Comparison of ENCODE assay signal across 8 cellular contexts in genomic region chr1:147225193-147225730, GRCh38. TPM values are rescaled to one million over a fixed set of nuclear protein-coding genes. Genes with fewer than 3 reads are reported as not detected.
A peak's percentile ranks its signal among the peaks of the same experiment; 100 is the strongest.
DNase-seq lines count a peak whose midpoint lies in the region; ATAC-seq and TF ChIP-seq lines count a peak whose summit lies in the region.

Gene FMO5 (minus strand): TSS chr1:147225339. CDS start chr1:147225029, 310 bp downstream.

- H3K27ac ChIP-seq in BLaER1 (peak within 1 kb of the TSS; percentile 71), body of pancreas (peak within 1 kb of the TSS; percentile 66 to 94 (median 89)), sigmoid colon (peak within 1 kb of the TSS; percentile 73 to 81 (median 78))

- peak in 4 of 7 experiments; percentile 36 to 56 (median 53) for TF ChIP-seq CTCF in body of pancreas (IDR thresholded peaks at IDR 0.05)
- peak; percentile 21 to 54 (median 36) for TF ChIP-seq CTCF in sigmoid colon (IDR thresholded peaks at IDR 0.05)

- H3K9me3 ChIP-seq in BLaER1 (no peaks in the 10 kb centered on the region; the same call in 1 of the 2 replicates), T-helper 17 cell (ENCODE audit: control insufficient read depth, low read length, poor library complexity, severe bottlenecking) (no peaks in the 10 kb centered on the region), body of pancreas (no peaks in the 10 kb centered on the region), sigmoid colon (no peaks in the 10 kb centered on the region)

- H3K4me2 ChIP-seq in BLaER1 = peak within 1 kb of the TSS; percentile 68

- H3K4me3 ChIP-seq in BLaER1 = peak within 1 kb of the TSS; percentile 68
- peak within 1 kb of the TSS; percentile 1 to 65 for H3K4me3 ChIP-seq in body of pancreas
- H3K4me3 ChIP-seq in iPS-11a (ENCODE audit: low read depth, low read length) = peak within 1 kb of the TSS; percentile 73
- peak within 1 kb of the TSS; percentile 44 to 70 (median 67) for H3K4me3 ChIP-seq in sigmoid colon

- H3K4me1 ChIP-seq in BLaER1 (peaks cover 11% of the 10 kb centered on the region; the same call in 1 of the 2 replicates), body of pancreas (peaks cover 45% of the 10 kb centered on the region), sigmoid colon (peaks cover 0 to 5% (median 0%) of the 10 kb centered on the region in 4 donors)

- DNase-seq in T-helper 17 cell (peak; percentile 23 to 36 (median 31)), body of pancreas (peak; percentile 74 to 86 (median 80)), sigmoid colon (peak; percentile 89)

- TF ChIP-seq POLR2A in body of pancreas (IDR thresholded peaks at IDR 0.05) (peak; percentile 24 to 81 (median 79)), sigmoid colon (IDR thresholded peaks at IDR 0.05) (no peak), GM18505 (IDR thresholded peaks at IDR 0.05; ENCODE audit: borderline replicate concordance, extremely low read depth, insufficient read depth, insufficient read length) (no peak)

- peaks cover 0 to 2% (median 0%) of the 10 kb centered on the region in 3 donors for H3K9me3 Mint-ChIP-seq in IgD-negative memory B cell

- H3K9ac ChIP-seq in BLaER1 = peak within 1 kb of the TSS; percentile 67

- peak within 1 kb of the TSS; percentile 4 to 92 (median 83) for H3K27ac Mint-ChIP-seq in IgD-negative memory B cell
- H3K27ac Mint-ChIP-seq in T-helper 17 cell = peak within 1 kb of the TSS; percentile 96

- no peaks in the 10 kb centered on the region for H4K20me1 ChIP-seq in BLaER1

- H3K4me1 Mint-ChIP-seq in IgD-negative memory B cell = peaks cover 11 to 16% (median 15%) of the 10 kb centered on the region in 3 donors
- H3K4me1 Mint-ChIP-seq in T-helper 17 cell = peaks cover 21% of the 10 kb centered on the region

- H3K4me3 Mint-ChIP-seq in IgD-negative memory B cell = peak within 1 kb of the TSS; percentile 90 to 98 (median 94)
- peak within 1 kb of the TSS; percentile 97 for H3K4me3 Mint-ChIP-seq in T-helper 17 cell

- no peaks in the 10 kb centered on the region for H3K36me3 ChIP-seq in BLaER1
- H3K36me3 ChIP-seq in body of pancreas (replicated peaks in 1 of 2; ENCODE audit: insufficient read depth in 1 of 2, low read depth in 2 of 2) = no peaks in the 10 kb centered on the region
- H3K36me3 ChIP-seq in sigmoid colon = no peaks in the 10 kb centered on the region

- ATAC-seq in GM19397 (IDR thresholded peaks at IDR 0.05; ENCODE audit: unreplicated experiment) (peak; percentile 64), T-helper 17 cell (peak; percentile 97), body of pancreas (peak; percentile 89), GM18505 (IDR thresholded peaks at IDR 0.05; ENCODE audit: unreplicated experiment) (no peak)

- TF ChIP-seq EP300 in sigmoid colon (IDR thresholded peaks at IDR 0.05) = no peak

- no peaks in the 10 kb centered on the region for H3K27me3 ChIP-seq in BLaER1
- H3K27me3 ChIP-seq in body of pancreas = no peaks in the 10 kb centered on the region
- H3K27me3 ChIP-seq in sigmoid colon = no peaks in the 10 kb centered on the region

- H3K27me3 Mint-ChIP-seq in IgD-negative memory B cell (no peaks in the 10 kb centered on the region), T-helper 17 cell (no peaks in the 10 kb centered on the region)

- 0% methylated on average over 17 of the region's 17 CpGs for WGBS in body of pancreas, 2 donors
- WGBS in sigmoid colon, 2 donors = 0 to 1% methylated on average over 17 of the region's 17 CpGs

- intact Hi-C loops in body of pancreas (cut with DNase I) (no loop called here), sigmoid colon (cut with DNase I) (loop anchor here (1.0 to 2.0 kb wide), 2 partner anchors 18 to 53 kb away; partner anchors contain the start of genes CHD1L and PRKAB2)

- no peaks in the 10 kb centered on the region for H3K36me3 Mint-ChIP-seq in IgD-negative memory B cell
- no peaks in the 10 kb centered on the region for H3K36me3 Mint-ChIP-seq in T-helper 17 cell (ENCODE audit: low read depth)

RNA-seq across cellular contexts. Expression of gene FMO5, which starts in this region (rescaled TPM):
- polyA plus RNA-seq in IgD-negative memory B cell = 1.9 TPM
- 1 to 10 TPM; 1.7 to 1.9 TPM for total RNA-seq in T-helper 17 cell
- total RNA-seq in body of pancreas = 10 to 100 TPM; 30.6 to 68.6 TPM
- total RNA-seq in sigmoid colon = 1 to 10 TPM; 1.9 to 7.1 (median 3.2) TPM
- polyA plus RNA-seq in sigmoid colon = 10 to 100 TPM; 10.2 to 48.8 (median 40.2) TPM

Comparison
In these comparisons a context has a peak if more than half of its experiments do, and no peak if none do; other contexts are left out.
1. DNase-seq: peak in every context shown above with its lines; median percentile 89 in sigmoid colon; 80 in body of pancreas; 31 in T-helper 17 cell.
2. POLR2A ChIP-seq: peak in body of pancreas (3 of 3); none in sigmoid colon (0 of 2) and GM18505 (single experiment).
3. Peak in every context shown above with its lines, with median percentiles within 50 percentile points of each other: H3K27ac ChIP-seq and H3K4me3 ChIP-seq.